Comparison of ENCODE assay signal across 12 cellular contexts in genomic region chr12:124531906-124532305, GRCh38.
"Had no signal": no experiment of that assay in that cellular context is flagged by ENCODE, and none has a peak within 500 bp of the region (broad histone marks: within the 10 kb centered on the region; RNA-seq: fewer than 3 reads in every experiment).

No MANE protein-coding gene starts in this region.

- H3K9me3 Mint-ChIP-seq: activated CD4-positive, alpha-beta T cell treated with anti-CD3 and anti-CD28 coated beads, Interleukin-2, amount 10 ng/mL, durations not matched to agents 7 days and 5 days; activated naive CD8-positive, alpha-beta T cell treated with anti-CD3 and anti-CD28 coated beads, Interleukin-2, amount 10 ng/mL, durations not matched to agents 7 days and 5 days; activated T-helper 1 cell treated with anti-CD3 and anti-CD28 coated beads, Interleukin-12 subunit alpha, Interleukin-12 subunit beta, Interleukin-2, Interleukin-4 antibody, amounts not matched to agents 30 ng/mL and 10 ng/mL and 1 ng/mL, durations not matched to agents 14 hours and 24 hours and 36 hours; memory B cell had no signal

- H3K4me3 Mint-ChIP-seq: activated CD4-positive, alpha-beta T cell treated with anti-CD3 and anti-CD28 coated beads, Interleukin-2, amount 10 ng/mL, durations not matched to agents 7 days and 5 days; activated naive CD8-positive, alpha-beta T cell treated with anti-CD3 and anti-CD28 coated beads, Interleukin-2, amount 10 ng/mL, durations not matched to agents 7 days and 5 days; activated T-helper 1 cell treated with anti-CD3 and anti-CD28 coated beads, Interleukin-12 subunit alpha, Interleukin-12 subunit beta, Interleukin-2, Interleukin-4 antibody, amounts not matched to agents 30 ng/mL and 10 ng/mL and 1 ng/mL, durations not matched to agents 14 hours and 24 hours and 36 hours; memory B cell had no signal

- H3K4me3 ChIP-seq: left lung, pancreas, tibial nerve, vagina had no signal

- H3K4me1 Mint-ChIP-seq: activated CD4-positive, alpha-beta T cell treated with anti-CD3 and anti-CD28 coated beads, Interleukin-2, amount 10 ng/mL, durations not matched to agents 7 days and 5 days had no signal

- H3K27ac ChIP-seq: left lung, pancreas, vagina had no signal

- H3K4me1 ChIP-seq: pancreas had no signal

- H3K27ac Mint-ChIP-seq: activated CD4-positive, alpha-beta T cell treated with anti-CD3 and anti-CD28 coated beads, Interleukin-2, amount 10 ng/mL, durations not matched to agents 7 days and 5 days; activated naive CD8-positive, alpha-beta T cell treated with anti-CD3 and anti-CD28 coated beads, Interleukin-2, amount 10 ng/mL, durations not matched to agents 7 days and 5 days; activated T-helper 1 cell treated with anti-CD3 and anti-CD28 coated beads, Interleukin-12 subunit alpha, Interleukin-12 subunit beta, Interleukin-2, Interleukin-4 antibody, amounts not matched to agents 30 ng/mL and 10 ng/mL and 1 ng/mL, durations not matched to agents 14 hours and 24 hours and 36 hours; memory B cell had no signal

- H3K36me3 Mint-ChIP-seq: activated naive CD8-positive, alpha-beta T cell treated with anti-CD3 and anti-CD28 coated beads, Interleukin-2, amount 10 ng/mL, durations not matched to agents 7 days and 5 days had no signal

- DNase-seq: activated CD4-positive, alpha-beta T cell treated with anti-CD3 and anti-CD28 coated beads, Interleukin-2, amount 10 ng/mL, durations not matched to agents 7 days and 5 days; activated naive CD4-positive, alpha-beta T cell; activated naive CD8-positive, alpha-beta T cell treated with anti-CD3 and anti-CD28 coated beads, Interleukin-2, amount 10 ng/mL, durations not matched to agents 7 days and 5 days; pancreas; stimulated activated CD4-positive, alpha-beta T cell treated with anti-CD3 and anti-CD28 coated beads, Interleukin-4, amount 100 ng/mL, for 1 hour; stimulated activated naive CD4-positive, alpha-beta T cell; SW 1271 had no signal

- H3K27me3 ChIP-seq: left lung, pancreas, tibial nerve, vagina had no signal

- H3K36me3 ChIP-seq: pancreas, vagina had no signal

- H3K9me3 ChIP-seq: left lung, pancreas, tibial nerve, vagina had no signal

- H3K27me3 Mint-ChIP-seq: activated CD4-positive, alpha-beta T cell treated with anti-CD3 and anti-CD28 coated beads, Interleukin-2, amount 10 ng/mL, durations not matched to agents 7 days and 5 days; activated naive CD8-positive, alpha-beta T cell treated with anti-CD3 and anti-CD28 coated beads, Interleukin-2, amount 10 ng/mL, durations not matched to agents 7 days and 5 days; memory B cell had no signal
